12 cellular contexts compared by ENCODE assay signal in the genomic region with DNA sequence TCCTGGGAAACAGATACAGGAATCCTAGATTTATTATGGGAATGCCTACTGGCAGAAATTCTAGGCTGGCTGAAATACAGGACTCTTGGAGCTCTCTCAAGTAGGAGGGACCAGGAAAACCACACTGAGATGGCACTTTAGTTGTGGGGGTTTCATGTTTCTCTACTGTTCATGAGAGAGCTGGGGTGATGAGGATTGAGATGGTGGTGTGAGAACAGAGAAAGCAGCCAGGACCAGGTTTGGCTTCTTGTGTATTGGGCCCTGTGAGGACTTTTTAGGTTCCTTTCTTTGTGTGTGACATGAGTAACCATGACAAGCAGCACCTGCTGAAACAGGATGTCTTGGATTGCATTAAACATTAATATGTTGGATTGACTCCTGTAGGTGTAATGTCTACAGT. TPM values are rescaled to one million over a fixed set of nuclear protein-coding genes. Genes with fewer than 3 reads are reported as not detected.
DNase-seq lines count a peak whose midpoint lies in the region; ATAC-seq, FAIRE-seq and TF ChIP-seq lines count a peak whose summit lies in the region.
"Had no signal": no experiment of that assay in that cellular context is flagged by ENCODE, and none has a peak within 500 bp of the region (broad histone marks: within the 10 kb centered on the region; RNA-seq: fewer than 3 reads in every experiment).

No MANE protein-coding gene starts in this region.

- H3K79me2 ChIP-seq in DND-41 (ENCODE audit: insufficient read depth, low read length) (peaks cover 98% of the 10 kb centered on the region), K562 (ENCODE audit: control insufficient read depth, insufficient read depth, low read length) (peaks cover 98% of the 10 kb centered on the region)

- intact Hi-C loops in K562 (cut with micrococcal nuclease) = no loop called here

- no peak for TF ChIP-seq CTCF in DND-41 (IDR thresholded peaks at IDR 0.05; ENCODE audit: borderline replicate concordance, extremely low read depth, low read length, poor library complexity, severe bottlenecking)
- no peak for TF ChIP-seq CTCF in K562 (IDR thresholded peaks at IDR 0.05 in 2 of 3, conservative IDR thresholded peaks at IDR 0.05 in 1 of 3; ENCODE audit: insufficient read depth in 2 of 3, low read depth in 1 of 3, low read length in 3 of 3)
- no peak for TF ChIP-seq CTCF in nephron progenitor cell (IDR thresholded peaks at IDR 0.05)
- no peak for TF ChIP-seq CTCF in RWPE1 (conservative IDR thresholded peaks at IDR 0.05; ENCODE audit: low read depth)

- H3K9me1 ChIP-seq in K562 (ENCODE audit: control insufficient read depth, insufficient read depth, low read length) = peaks cover 14% of the 10 kb centered on the region

- H3K4me1 ChIP-seq in DND-41 (ENCODE audit: insufficient read depth, low read length) (peaks cover 68% of the 10 kb centered on the region), K562 (replicated peaks in 1 of 2; ENCODE audit: control insufficient read depth in 2 of 2, insufficient read depth in 2 of 2, low read length in 2 of 2) (peaks cover 32 to 62% of the 10 kb centered on the region in 2 experiments)

- TF ChIP-seq POLR2A in K562 (conservative IDR thresholded peaks at IDR 0.05) = no peak

- H3K4me3 Mint-ChIP-seq in nephron progenitor cell = no peak overlapping the region
- H3K4me3 Mint-ChIP-seq: brain had no signal

- H3K36me3 Mint-ChIP-seq in nephron progenitor cell (ENCODE audit: low read depth) = peaks cover 4% of the 10 kb centered on the region

- peak overlapping the region; percentile 27 for H3K27ac Mint-ChIP-seq in nephron progenitor cell

- BruUV-seq in K562 (replicated peaks; lab: Mats Ljungman, UMichigan) = no TSS peak

- H2AFZ ChIP-seq in DND-41 (ENCODE audit: low read depth, low read length) = no peak overlapping the region
- no peak overlapping the region for H2AFZ ChIP-seq in K562 (ENCODE audit: low read depth, low read length)

- H4K20me1 ChIP-seq in DND-41 (ENCODE audit: insufficient read depth, low read length) (peaks cover 78% of the 10 kb centered on the region), K562 (replicated peaks; ENCODE audit: control insufficient read depth, insufficient read depth, low read length) (peaks cover 75% of the 10 kb centered on the region)

- peaks cover 15% of the 10 kb centered on the region for H3K4me1 Mint-ChIP-seq in nephron progenitor cell
- H3K4me1 Mint-ChIP-seq: brain had no signal

- peak overlapping the region in 1 of 2 experiments; percentile 81; a peak in 2 of 4 replicates for H3K4me3 ChIP-seq in DND-41 (ENCODE audit: low read depth in 1 of 2, low read length in 2 of 2)
- H3K4me3 ChIP-seq in K562 = peak overlapping the region; percentile 79; the same call in 1 of the 2 replicates

- POLR2A ChIA-PET in K562 (lab: Yijun Ruan, JAX) = interaction anchor here (0.5 to 23.7 kb wide), 18 partner anchors 9 to 338 kb away, joined by 3 to 301 read pairs (median 6); a partner anchor contains a TSS
- POLR2A ChIA-PET in RWPE1 (lab: Yijun Ruan, JAX; ENCODE audit: low non-redundant PET) = no interaction called here

- no peak for ATAC-seq in DND-41 (ENCODE audit: insufficient read depth, low read depth)
- no peak for ATAC-seq in K562
- no peak for ATAC-seq in left lobe of liver
- ATAC-seq: right cardiac atrium had no signal

- no peaks in the 10 kb centered on the region for H3K27me3 ChIP-seq in DND-41 (ENCODE audit: insufficient read depth, low read length, poor library complexity)
- H3K27me3 ChIP-seq in K562 (ENCODE audit: control insufficient read depth in 2 of 2, insufficient read depth in 2 of 2, low read length in 2 of 2) = no peaks in the 10 kb centered on the region

- peak overlapping the region; percentile 46; the same call in 1 of the 2 replicates for H3K27ac ChIP-seq in DND-41 (ENCODE audit: low read length)
- peak overlapping the region; percentile 30 for H3K27ac ChIP-seq in KOPT-K1 (ENCODE audit: low read depth, low read length, poor library complexity, severe bottlenecking)
- peak overlapping the region; percentile 37; the same call in 2 of the 3 replicates for H3K27ac ChIP-seq in K562 (ENCODE audit: extremely low read depth, low read depth, low read length)
- H3K27ac ChIP-seq in RWPE1 = no peak overlapping the region

- no peak for TF ChIP-seq EP300 in K562 (IDR thresholded peaks at IDR 0.05; ENCODE audit: low read length)

- H3K27me3 Mint-ChIP-seq in nephron progenitor cell (ENCODE audit: low read depth, poor library complexity) = no peaks in the 10 kb centered on the region
- H3K27me3 Mint-ChIP-seq: brain had no signal

- in situ Hi-C loops in K562 (cut with MboI) = no loop called here

- TF ChIP-seq RAD21 in K562 (CRISPR knock-in tag; conservative IDR thresholded peaks at IDR 0.05 in 1 of 2, IDR thresholded peaks at IDR 0.05 in 1 of 2) = no peak

- FAIRE-seq in K562 (lab: Jason Lieb, UNC) (no peak), urothelium cell line (lab: Jason Lieb, UNC) (no peak)

- H3K9me3 ChIP-seq in DND-41 (ENCODE audit: insufficient read depth, low read length, severe bottlenecking) (no peaks in the 10 kb centered on the region), KOPT-K1 (ENCODE audit: insufficient read depth, low read length, poor library complexity, severe bottlenecking) (no peaks in the 10 kb centered on the region), K562 (replicated peaks; ENCODE audit: control insufficient read depth, insufficient read depth, low read depth, low read length) (no peaks in the 10 kb centered on the region)

- DNase-seq in DND-41 = no peak
- no peak for DNase-seq in K562 (ENCODE audit: extremely low read depth in 1 of 4, low spot score in 3 of 4)
- DNase-seq in nephron progenitor cell = no peak
- no peak for DNase-seq in left lobe of liver (ENCODE audit: low spot score)
- DNase-seq in NCI-H2196 (lab: John Stamatoyannopoulos, UW; ENCODE audit: unreplicated experiment) = no peak
- DNase-seq in RWPE1 (ENCODE audit: low spot score) = no peak
- DNase-seq in urothelium cell line (ENCODE audit: low spot score) = no peak
- DNase-seq: activated CD4-positive, alpha-beta T cell treated with anti-CD3 and anti-CD28 coated beads for 1 hour; NCI-H82; right cardiac atrium had no signal

- peak overlapping the region; percentile 89 for H3K9ac ChIP-seq in DND-41 (ENCODE audit: low read depth, low read length)
- H3K9ac ChIP-seq in K562 (ENCODE audit: insufficient read depth in 1 of 2, low read depth in 2 of 2, low read length in 2 of 2) = peak overlapping the region; percentile 23 to 88; a peak in 3 of 4 replicates

- H3K9me3 Mint-ChIP-seq in nephron progenitor cell = no peaks in the 10 kb centered on the region
- H3K9me3 Mint-ChIP-seq: brain had no signal

- H3K4me2 ChIP-seq in DND-41 (ENCODE audit: insufficient read depth, low read length) = peak overlapping the region; percentile 97
- H3K4me2 ChIP-seq in K562 (ENCODE audit: insufficient read depth, low read length) = peak overlapping the region; percentile 94

- H3K36me3 ChIP-seq in DND-41 (ENCODE audit: insufficient read depth, low read length) (peaks cover 69% of the 10 kb centered on the region), KOPT-K1 (ENCODE audit: insufficient read depth, low read length) (peaks cover 72% of the 10 kb centered on the region), K562 (ENCODE audit: control insufficient read depth, insufficient read depth, low read length) (peaks cover 71% of the 10 kb centered on the region)

- CTCF ChIA-PET in K562 (lab: Yijun Ruan, JAX; ENCODE audit: low intra/inter-chr PET ratio) (no interaction called here), RWPE1 (lab: Yijun Ruan, JAX) (interaction anchor here (1.5 kb wide), 1 partner anchor 23 kb away, joined by 6 read pairs; no protein-coding TSS in a partner anchor)

TF ChIP-seq in K562, 482 proteins besides CTCF, POLR2A, EP300 and RAD21 (continues in another document):
- TF ChIP-seq STAT5A (IDR thresholded peaks at IDR 0.05; ENCODE audit: borderline replicate concordance, low read length) (no peak), NFIC (IDR thresholded peaks at IDR 0.05) (no peak)

RNA-seq across cellular contexts. Expression of a gene that starts 4.9 kb away (rescaled TPM):
- total RNA-seq in K562 (2011; cell fraction: chromatin; rRNA removed; ENCODE audit: low replicate concordance) = 233 and 329 TPM in 2 replicates
- 114 and 132 TPM in 2 replicates for total RNA-seq in K562 (2011; cell fraction: nucleolus; rRNA removed)
- total RNA-seq in K562 (2011; cell fraction: nucleoplasm; rRNA removed) = 181 and 229 TPM in 2 replicates
- total RNA-seq in K562 (2014; rRNA removed) (22.1 and 28.9 TPM in 2 replicates), K562 (2014; rRNA removed; fragmentation: Illumina TruSeq; extraction: Trizol) (23.9 and 24.6 TPM in 2 replicates), K562 (2015; rRNA removed; fragmentation: Illumina TruSeq; extraction: Trizol) (22.5 and 25.3 TPM in 2 replicates), K562 (2021) (74.6 and 88.3 TPM in 2 replicates), left lobe of liver (27.0 TPM)
- polyA plus RNA-seq in K562 (2011; rRNA removed) (12.9 and 27.1 TPM in 2 replicates), K562 (2014; fragmentation: Illumina TruSeq; extraction: Trizol) (70.1 and 79.0 TPM in 2 replicates), K562 (2014; fragmentation: Nextera tagmentation; extraction: Ambion mirVana) (10 to 100 TPM in 1 of 2 experiments, 1 to 10 TPM in 1; 8.3 to 20.2 TPM), K562 (2014; rRNA removed) (38.6 and 38.7 TPM in 2 replicates)
- 20.1 and 23.5 TPM in 2 replicates for polyA plus RNA-seq in K562 (2011; cell fraction: cytosol; rRNA removed)
- 59.8 and 83.5 TPM in 2 replicates for polyA plus RNA-seq in K562 (2011; cell fraction: nucleus; rRNA removed)
- polyA plus RNA-seq in K562 (2012) = 54.3 and 62.2 TPM in 2 replicates
- 35.4 and 49.8 TPM in 2 replicates for polyA minus RNA-seq in K562 (2011; rRNA and poly(A)+ RNA removed)
- 61.6 and 92.0 TPM in 2 replicates for polyA minus RNA-seq in K562 (2011; cell fraction: cytosol; rRNA and poly(A)+ RNA removed)
- polyA minus RNA-seq in K562 (2011; cell fraction: nucleus; rRNA and poly(A)+ RNA removed) = 27.9 and 38.8 TPM in 2 replicates
